Comparison of ENCODE assay signal across 8 cellular contexts in genomic region chr14:23186913-23187654, GRCh38. TPM values are rescaled to one million over a fixed set of nuclear protein-coding genes. Genes with fewer than 3 reads are reported as not detected.
DNase-seq lines count a peak whose midpoint lies in the region; ATAC-seq, FAIRE-seq and TF ChIP-seq lines count a peak whose summit lies in the region.

No MANE protein-coding gene starts in this region.

- H3K79me2 ChIP-seq in K562 (ENCODE audit: control insufficient read depth, insufficient read depth, low read length) = no peaks in the 10 kb centered on the region

- FAIRE-seq in H54 (lab: Jason Lieb, UNC) (no peak), K562 (lab: Jason Lieb, UNC) (peak; percentile 89), islet of Langerhans (lab: Jason Lieb, UNC) (peak; percentile 62)

- TF ChIP-seq CTCF in CD8-positive, alpha-beta T cell (IDR thresholded peaks at IDR 0.05) = peak; percentile 57
- TF ChIP-seq CTCF in K562 (IDR thresholded peaks at IDR 0.05 in 2 of 3, conservative IDR thresholded peaks at IDR 0.05 in 1 of 3; ENCODE audit: insufficient read depth in 2 of 3, low read depth in 1 of 3, low read length in 3 of 3) (peak; percentile 87 to 97 (median 93)), thoracic aorta (IDR thresholded peaks at IDR 0.05) (peak; percentile 82)

- H4K20me1 ChIP-seq in K562 (replicated peaks; ENCODE audit: control insufficient read depth, insufficient read depth, low read length) = no peaks in the 10 kb centered on the region

- WGBS in K562 (ENCODE audit: insufficient coverage, low coverage, missing lambda C conversion rate) = 37% methylated on average over 12 of the region's 12 CpGs

- no peaks in the 10 kb centered on the region for H3K36me3 Mint-ChIP-seq in CD8-positive, alpha-beta T cell

- H3K27ac ChIP-seq in CD8-positive, alpha-beta T cell (ENCODE audit: low read depth, low read length) = no peak overlapping the region
- H3K27ac ChIP-seq in K562 (ENCODE audit: extremely low read depth, low read depth, low read length) (no peak overlapping the region; the same call in 2 of the 3 replicates), thoracic aorta (no peak overlapping the region)

- CTCF ChIA-PET in CD8-positive, alpha-beta T cell (lab: Charles Lee) = interaction anchor here (0.7 to 10.8 kb wide), 25 partner anchors 9 to 201 kb away, joined by 3 to 255 read pairs (median 5); partner anchors contain the start of genes ACIN1, C14orf119, CDH24 and CEBPE
- CTCF ChIA-PET in K562 (lab: Yijun Ruan, JAX; ENCODE audit: low intra/inter-chr PET ratio) = interaction anchor here (1.1 to 7.8 kb wide), 4 partner anchors 65 to 175 kb away, joined by 3 to 310 read pairs (median 8); partner anchors contain the start of gene CEBPE

- ATAC-seq in CD8-positive, alpha-beta T cell = peak; percentile 54
- peak; percentile 89 for ATAC-seq in K562
- peak; percentile 42 for ATAC-seq in thoracic aorta (ENCODE audit: insufficient number of reproducible peaks, low FRiP score, low read depth)
- no peak for ATAC-seq in HG03039 (IDR thresholded peaks at IDR 0.05; ENCODE audit: unreplicated experiment)
- ATAC-seq in GM21515 (IDR thresholded peaks at IDR 0.05; ENCODE audit: unreplicated experiment) = no peak

- no TSS peak for BruUV-seq in K562 (replicated peaks; lab: Mats Ljungman, UMichigan)

- no peaks in the 10 kb centered on the region for H3K9me1 ChIP-seq in K562 (ENCODE audit: control insufficient read depth, insufficient read depth, low read length)

- H3K27me3 ChIP-seq in CD8-positive, alpha-beta T cell (ENCODE audit: insufficient read depth, low read length) = no peaks in the 10 kb centered on the region
- H3K27me3 ChIP-seq in K562 (ENCODE audit: control insufficient read depth in 2 of 2, insufficient read depth in 2 of 2, low read length in 2 of 2) (no peaks in the 10 kb centered on the region), thoracic aorta (replicated peaks; ENCODE audit: insufficient read depth) (no peaks in the 10 kb centered on the region)

- H3K9me3 ChIP-seq in CD8-positive, alpha-beta T cell (ENCODE audit: low read length) = no peaks in the 10 kb centered on the region
- H3K9me3 ChIP-seq in K562 (replicated peaks; ENCODE audit: control insufficient read depth, insufficient read depth, low read depth, low read length) (no peaks in the 10 kb centered on the region), thoracic aorta (no peaks in the 10 kb centered on the region)

- DNase-seq in CD8-positive, alpha-beta T cell = peak in 1 of 7 experiments; percentile 14
- DNase-seq in H54 (ENCODE audit: insufficient read length, low spot score) (peak; percentile 11), NCI-H69 (lab: John Stamatoyannopoulos, UW) (peak; percentile 69), K562 (ENCODE audit: extremely low read depth in 1 of 4, low spot score in 3 of 4) (peak; percentile 68 to 81 (median 70)), thoracic aorta (ENCODE audit: low spot score) (no peak)

- H3K27ac Mint-ChIP-seq in CD8-positive, alpha-beta T cell = no peak overlapping the region

- in situ Hi-C loops in K562 (cut with MboI) = loop anchor here (5.0 kb wide), 1 partner anchor 65 kb away; no protein-coding TSS in a partner anchor

- no peaks in the 10 kb centered on the region for H3K9me3 Mint-ChIP-seq in CD8-positive, alpha-beta T cell

- peaks cover 8% of the 10 kb centered on the region for H3K4me1 ChIP-seq in CD8-positive, alpha-beta T cell (ENCODE audit: insufficient read depth, low read length)
- H3K4me1 ChIP-seq in K562 (replicated peaks in 1 of 2; ENCODE audit: control insufficient read depth in 2 of 2, insufficient read depth in 2 of 2, low read length in 2 of 2) = peaks cover 11 to 12% of the 10 kb centered on the region in 2 experiments; a peak in 4 of 5 replicates
- H3K4me1 ChIP-seq in thoracic aorta (ENCODE audit: control insufficient read depth in 1 of 2, low read depth in 2 of 2) = peaks cover 0 to 2% of the 10 kb centered on the region in 2 donors

- no peak for TF ChIP-seq EP300 in K562 (IDR thresholded peaks at IDR 0.05; ENCODE audit: low read length)

- H3K4me2 ChIP-seq in K562 (ENCODE audit: insufficient read depth, low read length) = no peak overlapping the region

- intact Hi-C loops in CD8-positive, alpha-beta T cell (cut with DNase I, micrococcal nuclease) = loop anchor here (1.0 to 10.0 kb wide), 3 partner anchors 67 to 212 kb away; no protein-coding TSS in a partner anchor
- intact Hi-C loops in K562 (cut with micrococcal nuclease) = loop anchor here (1.0 to 5.0 kb wide), 3 partner anchors 67 to 118 kb away; partner anchors contain the start of gene PPP1R3E

- TF ChIP-seq RAD21 in K562 (CRISPR knock-in tag; conservative IDR thresholded peaks at IDR 0.05 in 1 of 2, IDR thresholded peaks at IDR 0.05 in 1 of 2) = peak; percentile 99 to 100

- H2AFZ ChIP-seq in K562 (ENCODE audit: low read depth, low read length) = peak overlapping the region; percentile 64

- H3K4me3 Mint-ChIP-seq in CD8-positive, alpha-beta T cell = no peak overlapping the region

- POLR2A ChIA-PET in CD8-positive, alpha-beta T cell (lab: Charles Lee) = interaction anchor here (1.7 to 3.3 kb wide), 2 partner anchors 67 to 92 kb away, joined by 5 to 22 read pairs; partner anchors contain the start of genes ACIN1 and C14orf119
- POLR2A ChIA-PET in K562 (lab: Yijun Ruan, JAX) = interaction anchor here (0.6 to 2.8 kb wide), 4 partner anchors 60 to 67 kb away, joined by 3 to 8 read pairs (median 4); no protein-coding TSS in a partner anchor

- no peaks in the 10 kb centered on the region for H3K36me3 ChIP-seq in CD8-positive, alpha-beta T cell (ENCODE audit: insufficient read depth, low read length)
- H3K36me3 ChIP-seq in K562 (ENCODE audit: control insufficient read depth, insufficient read depth, low read length) (no peaks in the 10 kb centered on the region), thoracic aorta (no peaks in the 10 kb centered on the region)

- no peak overlapping the region for H3K9ac ChIP-seq in K562 (ENCODE audit: insufficient read depth in 1 of 2, low read depth in 2 of 2, low read length in 2 of 2)

- H3K4me3 ChIP-seq in CD8-positive, alpha-beta T cell (ENCODE audit: low read depth, low read length) = no peak overlapping the region
- H3K4me3 ChIP-seq in K562 = no peak overlapping the region
- no peak overlapping the region for H3K4me3 ChIP-seq in thoracic aorta

- peaks cover 4% of the 10 kb centered on the region for H3K4me1 Mint-ChIP-seq in CD8-positive, alpha-beta T cell (ENCODE audit: low read depth)

- H3K27me3 Mint-ChIP-seq in CD8-positive, alpha-beta T cell (ENCODE audit: low read depth) = no peaks in the 10 kb centered on the region

- no peak for TF ChIP-seq POLR2A in H54 (IDR thresholded peaks at IDR 0.05; ENCODE audit: low read depth, low read length)
- no peak for TF ChIP-seq POLR2A in K562 (conservative IDR thresholded peaks at IDR 0.05)

TF ChIP-seq in K562, 482 proteins besides CTCF, POLR2A, EP300 and RAD21 (continues in another document):
- TF ChIP-seq ELF1 (tag; IDR thresholded peaks at IDR 0.05) (no peak; the same call in 1 of the 2 replicates), CBX2 (IDR thresholded peaks at IDR 0.05; ENCODE audit: insufficient read depth, low read length, poor library complexity, severe bottlenecking) (no peak), STAG1 (CRISPR knock-in tag; IDR thresholded peaks at IDR 0.05; ENCODE audit: borderline replicate concordance) (peak; percentile 64; the same call in 1 of the 2 replicates), BACH1 (tag; IDR thresholded peaks at IDR 0.05) (no peak), RAD51 (IDR thresholded peaks at IDR 0.05; ENCODE audit: borderline replicate concordance, low read depth) (no peak), ARID2 (IDR thresholded peaks at IDR 0.05) (peak; percentile 99)

RNA-seq across cellular contexts. Expression of gene SLC7A8, which starts 3.6 kb away (rescaled TPM):
- total RNA-seq in CD8-positive, alpha-beta T cell = 1 to 10 TPM; 3.6 to 3.7 TPM
- total RNA-seq in K562 (2011; cell fraction: chromatin; rRNA removed; ENCODE audit: low replicate concordance) = 10.1 and 17.6 TPM in 2 replicates
- total RNA-seq in K562 (2011; cell fraction: nucleolus; rRNA removed) = 12.9 and 14.5 TPM in 2 replicates
- 24.6 and 30.7 TPM in 2 replicates for total RNA-seq in K562 (2011; cell fraction: nucleoplasm; rRNA removed)
- total RNA-seq in K562 (2014; rRNA removed) (5.3 and 6.0 TPM in 2 replicates), K562 (2014; rRNA removed; fragmentation: Illumina TruSeq; extraction: Trizol) (3.5 and 4.0 TPM in 2 replicates), K562 (2015; rRNA removed; fragmentation: Illumina TruSeq; extraction: Trizol) (3.4 and 4.5 TPM in 2 replicates), K562 (2021) (19.6 and 21.6 TPM in 2 replicates), thoracic aorta (10 to 100 TPM; 18.4 to 28.0 TPM)
- polyA plus RNA-seq in K562 (2011; rRNA removed) (19.3 and 42.6 TPM in 2 replicates), K562 (2014; fragmentation: Illumina TruSeq; extraction: Trizol) (30.1 and 33.0 TPM in 2 replicates), K562 (2014; fragmentation: Nextera tagmentation; extraction: Ambion mirVana) (1 to 10 TPM; 2.0 to 2.3 TPM), K562 (2014; rRNA removed) (10.1 and 10.6 TPM in 2 replicates)
- 26.8 and 32.0 TPM in 2 replicates for polyA plus RNA-seq in K562 (2011; cell fraction: cytosol; rRNA removed)
- polyA plus RNA-seq in K562 (2011; cell fraction: nucleus; rRNA removed) = 17.7 and 21.6 TPM in 2 replicates
- polyA plus RNA-seq in K562 (2012) = 16.4 and 25.4 TPM in 2 replicates
- 10.9 and 16.5 TPM in 2 replicates for polyA minus RNA-seq in K562 (2011; rRNA and poly(A)+ RNA removed)
- polyA minus RNA-seq in K562 (2011; cell fraction: cytosol; rRNA and poly(A)+ RNA removed) = 22.9 and 23.3 TPM in 2 replicates
- 4.4 and 9.4 TPM in 2 replicates for polyA minus RNA-seq in K562 (2011; cell fraction: nucleus; rRNA and poly(A)+ RNA removed)

RNA-seq across cellular contexts. Expression of gene RNF212B, which starts 50.7 kb away (rescaled TPM):
- not detected for total RNA-seq in CD8-positive, alpha-beta T cell
- not detected in 2 replicates for total RNA-seq in K562 (2011; cell fraction: chromatin; rRNA removed; ENCODE audit: low replicate concordance)
- not detected in 2 replicates for total RNA-seq in K562 (2011; cell fraction: nucleolus; rRNA removed)
- 0.37 TPM in 1 of 2 replicates, not detected in the other for total RNA-seq in K562 (2011; cell fraction: nucleoplasm; rRNA removed)
- total RNA-seq in K562 (2014; rRNA removed) (not detected in 2 replicates), K562 (2014; rRNA removed; fragmentation: Illumina TruSeq; extraction: Trizol) (0.26 TPM in 1 of 2 replicates, not detected in the other), K562 (2015; rRNA removed; fragmentation: Illumina TruSeq; extraction: Trizol) (not detected in 2 replicates), K562 (2021) (0.27 TPM in 1 of 2 replicates, not detected in the other), thoracic aorta (not detected)
- polyA plus RNA-seq in K562 (2011; rRNA removed) (0.43 and 0.65 TPM in 2 replicates), K562 (2014; fragmentation: Illumina TruSeq; extraction: Trizol) (0.15 and 0.32 TPM in 2 replicates), K562 (2014; fragmentation: Nextera tagmentation; extraction: Ambion mirVana) (under 1 TPM; 0.27 to 0.39 TPM), K562 (2014; rRNA removed) (0.08 and 0.17 TPM in 2 replicates)
- polyA plus RNA-seq in K562 (2011; cell fraction: cytosol; rRNA removed) = 0.43 and 1.0 TPM in 2 replicates
- polyA plus RNA-seq in K562 (2011; cell fraction: nucleus; rRNA removed) = 0.43 TPM in 1 of 2 replicates, not detected in the other
- 0.35 TPM in 1 of 2 replicates, not detected in the other for polyA plus RNA-seq in K562 (2012)
- not detected in 2 replicates for polyA minus RNA-seq in K562 (2011; rRNA and poly(A)+ RNA removed)
- not detected in 2 replicates for polyA minus RNA-seq in K562 (2011; cell fraction: cytosol; rRNA and poly(A)+ RNA removed)
- 0.54 TPM in 1 of 2 replicates, not detected in the other for polyA minus RNA-seq in K562 (2011; cell fraction: nucleus; rRNA and poly(A)+ RNA removed)

Comparison
In these comparisons a context has a peak if more than half of its experiments do, and no peak if none do; other contexts are left out.
1. ATAC-seq: peak in CD8-positive, alpha-beta T cell (single experiment), K562 (single experiment) and thoracic aorta (single experiment); none in HG03039 (single experiment) and GM21515 (single experiment).
2. Peak in every context shown above with its lines, with median percentiles within 50 percentile points of each other: CTCF ChIP-seq.